ENCODE assay signal across 27 cellular contexts in genomic region chrX:42085836-42086235, GRCh38.
DNase-seq lines count a peak whose midpoint lies in the region; FAIRE-seq and TF ChIP-seq lines count a peak whose summit lies in the region.
"Had no signal": no experiment of that assay in that cellular context is flagged by ENCODE, and none has a peak within 500 bp of the region (broad histone marks: within the 10 kb centered on the region; RNA-seq: fewer than 3 reads in every experiment).

No MANE protein-coding gene starts in this region.

- H3K4me1 ChIP-seq in esophagus squamous epithelium, result no peaks in the 10 kb centered on the region
- H3K4me1 ChIP-seq: esophagus muscularis mucosa, foreskin keratinocyte, heart right ventricle, parathyroid adenoma, right atrium auricular region, thyroid gland, vagina had no signal

- H3K27ac ChIP-seq in dorsolateral prefrontal cortex (no peak overlapping the region), esophagus squamous epithelium (no peak overlapping the region)
- H3K27ac ChIP-seq: cardiac muscle cell, coronary artery, esophagus muscularis mucosa, foreskin keratinocyte, heart right ventricle, parathyroid adenoma, right atrium auricular region, SK-N-MC, thyroid gland, vagina had no signal

- 73 to 75% methylated on average over 4 of the region's 4 CpGs for WGBS in esophagus squamous epithelium, 2 donors

- H3K27me3 ChIP-seq in dorsolateral prefrontal cortex, result peaks cover 0 to 81% (median 13%) of the 10 kb centered on the region in 45 donors
- no peaks in the 10 kb centered on the region for H3K27me3 ChIP-seq in esophagus squamous epithelium
- H3K27me3 ChIP-seq: cardiac muscle cell, esophagus muscularis mucosa, foreskin keratinocyte, right atrium auricular region, thyroid gland, vagina had no signal

- no peaks in the 10 kb centered on the region for H3K9me3 ChIP-seq in esophagus squamous epithelium
- H3K9me3 ChIP-seq: esophagus muscularis mucosa, heart right ventricle, right atrium auricular region, thyroid gland, vagina had no signal

- H3K36me3 ChIP-seq in esophagus squamous epithelium, result no peaks in the 10 kb centered on the region
- H3K36me3 ChIP-seq: cardiac muscle cell, esophagus muscularis mucosa, heart right ventricle, right atrium auricular region, thyroid gland, vagina had no signal

- no peak for TF ChIP-seq POLR2A in esophagus squamous epithelium (IDR thresholded peaks at IDR 0.05)

- intact Hi-C loops in dorsolateral prefrontal cortex (cut with DNase I) (no loop called here), esophagus squamous epithelium (cut with DNase I) (no loop called here)

- TF ChIP-seq CTCF in epithelial cell of esophagus (IDR thresholded peaks at IDR 0.05; ENCODE audit: insufficient read depth, low read depth, low read length, missing control alignments) (no peak), retinal pigment epithelial cell (conservative IDR thresholded peaks at IDR 0.05; ENCODE audit: low read depth, low read length) (no peak), dorsolateral prefrontal cortex (IDR thresholded peaks at IDR 0.05 in 54 of 56, conservative IDR thresholded peaks at IDR 0.05 in 2 of 56; ENCODE audit: low read depth in 1 of 56, partially characterized antibody in 56 of 56) (no peak), esophagus squamous epithelium (IDR thresholded peaks at IDR 0.05) (no peak)

- no peak overlapping the region for H3K4me3 ChIP-seq in epithelial cell of esophagus (ENCODE audit: low read length)
- H3K4me3 ChIP-seq in retinal pigment epithelial cell (ENCODE audit: low read length), result no peak overlapping the region
- H3K4me3 ChIP-seq in dorsolateral prefrontal cortex, result no peak overlapping the region
- H3K4me3 ChIP-seq in esophagus squamous epithelium, result no peak overlapping the region
- H3K4me3 ChIP-seq: cardiac muscle cell, coronary artery, esophagus muscularis mucosa, GM12878, heart right ventricle, right atrium auricular region, SK-N-MC, thyroid gland, vagina had no signal

- FAIRE-seq in RCC 7860 (lab: Jason Lieb, UNC), result peak; percentile 53
- FAIRE-seq: GM12878, HepG2 had no signal

- DNase-seq in HK-2 (ENCODE audit: unreplicated experiment) (peak; percentile 11), RCC 7860 (ENCODE audit: low spot score) (peak; percentile 37), epithelial cell of esophagus (ENCODE audit: low read depth) (peak; percentile 54), retinal pigment epithelial cell (ENCODE audit: low read depth) (peak; percentile 22), COLO829 (ENCODE audit: low spot score) (no peak), dorsolateral prefrontal cortex (no peak), esophagus squamous epithelium (lab: John Stamatoyannopoulos, UW) (no peak)
- DNase-seq in stimulated activated CD4-positive, alpha-beta T cell treated with anti-CD3 and anti-CD28 coated beads, Interleukin-1b, Interleukin-23, amount 100 ng/mL, for 48 hours, result no peak
- DNase-seq: activated CD4-positive, alpha-beta T cell treated with anti-CD3 and anti-CD28 coated beads, Interleukin-2, amount 10 ng/mL, durations not matched to agents 24 days and 14 days; CD4-positive, alpha-beta T cell; endodermal cell; heart right ventricle; Karpas-422; NCI-H1048; NCI-H187; NCI-H82; thyroid gland had no signal

Comparison
In these comparisons a context has a peak if more than half of its experiments do, and no peak if none do; other contexts are left out.
1. DNase-seq: peak in HK-2 (single experiment), RCC 7860 (single experiment), epithelial cell of esophagus (single experiment) and retinal pigment epithelial cell (single experiment); none in COLO829 (single experiment), dorsolateral prefrontal cortex (0 of 10), stimulated activated CD4-positive, alpha-beta T cell treated with anti-CD3 and anti-CD28 coated beads, Interleukin-1b, Interleukin-23, amount 100 ng/mL, for 48 hours (single experiment) and esophagus squamous epithelium (single experiment).